In the genomic region with DNA sequence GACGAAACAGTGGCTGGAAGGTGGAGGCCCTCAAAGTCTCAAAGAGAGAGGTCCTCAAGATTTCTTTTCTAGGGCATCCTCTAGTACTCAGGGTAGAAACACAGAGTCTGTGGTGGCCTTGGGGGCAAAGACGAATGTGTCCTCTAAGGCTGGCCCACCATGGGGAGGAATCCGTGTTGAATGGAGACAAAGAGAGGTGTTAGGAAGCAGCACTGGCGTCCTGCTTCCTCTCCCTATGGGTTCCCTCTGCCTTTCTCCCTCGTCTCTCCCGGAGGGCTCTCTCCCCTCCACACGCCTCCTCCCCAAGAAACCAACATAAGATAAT, we compare ENCODE assay signal across 8 cellular contexts.
DNase-seq lines count a peak whose midpoint lies in the region; ATAC-seq and TF ChIP-seq lines count a peak whose summit lies in the region.

No MANE protein-coding gene starts in this region.

- peak overlapping the region; percentile 80 for H3K4me3 Mint-ChIP-seq in activated CD4-positive, alpha-beta T cell treated with anti-CD3 and anti-CD28 coated beads, Interleukin-2, amount 10 ng/mL, durations not matched to agents 24 days and 14 days

- peaks cover 30% of the 10 kb centered on the region for H3K4me1 Mint-ChIP-seq in activated CD4-positive, alpha-beta T cell treated with anti-CD3 and anti-CD28 coated beads, Interleukin-2, amount 10 ng/mL, durations not matched to agents 24 days and 14 days

- H3K4me1 ChIP-seq in esophagus (ENCODE audit: control insufficient read depth in 2 of 2, insufficient read depth in 2 of 2, low read length in 1 of 2) (peaks cover 0 to 5% of the 10 kb centered on the region in 2 donors), psoas muscle (peaks cover 4% of the 10 kb centered on the region)

- no peak for TF ChIP-seq CTCF in psoas muscle (IDR thresholded peaks at IDR 0.05)

- intact Hi-C loops in activated CD4-positive, alpha-beta T cell treated with anti-CD3 and anti-CD28 coated beads, Interleukin-2, amount 10 ng/mL, durations not matched to agents 24 days and 14 days (cut with micrococcal nuclease): loop anchor here (2.0 to 10.0 kb wide), 3 partner anchors 66 to 288 kb away; no protein-coding TSS in a partner anchor
- intact Hi-C loops in psoas muscle (cut with DNase I): loop anchor here (5.0 to 10.0 kb wide), 4 partner anchors 65 to 380 kb away; a partner anchor contains a TSS

- peak overlapping the region; percentile 74 for H3K27ac Mint-ChIP-seq in activated CD4-positive, alpha-beta T cell treated with anti-CD3 and anti-CD28 coated beads, Interleukin-2, amount 10 ng/mL, durations not matched to agents 24 days and 14 days

- H3K9me3 Mint-ChIP-seq in activated CD4-positive, alpha-beta T cell treated with anti-CD3 and anti-CD28 coated beads, Interleukin-2, amount 10 ng/mL, durations not matched to agents 24 days and 14 days: peaks cover 1% of the 10 kb centered on the region

- H3K9me3 ChIP-seq in esophagus (ENCODE audit: control insufficient read depth in 2 of 2, insufficient read depth in 1 of 2, low read depth in 1 of 2, low read length in 1 of 2) (no peaks in the 10 kb centered on the region), psoas muscle (no peaks in the 10 kb centered on the region)

- no peaks in the 10 kb centered on the region for H3K36me3 Mint-ChIP-seq in activated CD4-positive, alpha-beta T cell treated with anti-CD3 and anti-CD28 coated beads, Interleukin-2, amount 10 ng/mL, durations not matched to agents 24 days and 14 days (ENCODE audit: low read depth)

- peak overlapping the region; percentile 56 to 59 for H3K4me3 ChIP-seq in esophagus (ENCODE audit: low read depth in 1 of 2, low read length in 2 of 2)
- peak overlapping the region; percentile 81 for H3K4me3 ChIP-seq in psoas muscle

- peak in 1 of 4 donors; percentile 8 for ATAC-seq in psoas muscle

- H3K27me3 ChIP-seq in esophagus (ENCODE audit: control insufficient read depth in 1 of 2, insufficient read depth in 2 of 2, low read length in 2 of 2): no peaks in the 10 kb centered on the region
- H3K27me3 ChIP-seq in psoas muscle (ENCODE audit: insufficient read depth in 3 of 3, low read length in 2 of 3): no peaks in the 10 kb centered on the region

- no peak for DNase-seq in activated CD4-positive, alpha-beta T cell treated with anti-CD3 and anti-CD28 coated beads, Interleukin-2, amount 10 ng/mL, durations not matched to agents 24 days and 14 days
- no peak for DNase-seq in activated CD4-positive, alpha-beta T cell treated with anti-CD3 and anti-CD28 coated beads for 1 hour
- peak; percentile 12 for DNase-seq in NCI-H345 treated with DMSO at 0.1 percent for 48 hours (lab: John Stamatoyannopoulos, UW; ENCODE audit: unreplicated experiment)
- DNase-seq in psoas muscle: no peak
- no peak for DNase-seq in DMS 273 treated with DMSO at 0.1 percent for 48 hours (lab: John Stamatoyannopoulos, UW)
- DNase-seq in HuH-7 (ENCODE audit: low spot score): no peak
- no peak for DNase-seq in superior temporal gyrus (ENCODE audit: extremely low spot score)

- WGBS in esophagus, 2 donors: 49 to 53% methylated on average over 7 of the region's 7 CpGs
- 46 to 60% (median 58%) methylated on average over 7 of the region's 7 CpGs for WGBS in psoas muscle, 3 donors

- H3K36me3 ChIP-seq in esophagus (ENCODE audit: control insufficient read depth in 2 of 2, insufficient read depth in 2 of 2, low read length in 1 of 2) (no peaks in the 10 kb centered on the region), psoas muscle (ENCODE audit: insufficient read depth in 1 of 2, low read depth in 1 of 2) (no peaks in the 10 kb centered on the region)

- H3K27ac ChIP-seq in esophagus (ENCODE audit: low read depth in 2 of 2, low read length in 1 of 2) (peak overlapping the region; percentile 58 to 78), psoas muscle (peak overlapping the region; percentile 74)

- H3K27me3 Mint-ChIP-seq in activated CD4-positive, alpha-beta T cell treated with anti-CD3 and anti-CD28 coated beads, Interleukin-2, amount 10 ng/mL, durations not matched to agents 24 days and 14 days: peaks cover 12% of the 10 kb centered on the region
